1 cellular context compared by ENCODE assay signal in genomic region chr10:119539359-119539651, GRCh38.
TF ChIP-seq lines count a peak whose summit lies in the region.

No MANE protein-coding gene starts in this region.

TF ChIP-seq in IMR-90, 13 proteins besides CTCF, POLR2A, EP300 and RAD21 (continued from another document):
- TF ChIP-seq USF2 (IDR thresholded peaks at IDR 0.05; ENCODE audit: low read depth, low read length) (no peak), MXI1 (IDR thresholded peaks at IDR 0.05; ENCODE audit: borderline replicate concordance, low read depth, low read length) (no peak), SMC3 (IDR thresholded peaks at IDR 0.05; ENCODE audit: low read depth, low read length) (no peak), FOS (IDR thresholded peaks at IDR 0.05; ENCODE audit: low read depth, low read length) (no peak), NFE2L2 (IDR thresholded peaks at IDR 0.05; ENCODE audit: low read depth, low read length) (no peak)
